ENCODE assay signal across 1 cellular context in genomic region chr7:112362796-112363195, GRCh38.
TF ChIP-seq lines count a peak whose summit lies in the region.

No MANE protein-coding gene starts in this region.

TF ChIP-seq in IMR-90, 13 proteins besides CTCF, POLR2A, EP300 and RAD21 (continued from another document):
- TF ChIP-seq USF2 (IDR thresholded peaks at IDR 0.05; ENCODE audit: low read depth, low read length): no peak
- TF ChIP-seq RFX5 (IDR thresholded peaks at IDR 0.05; ENCODE audit: low read depth, low read length): no peak
- no peak for TF ChIP-seq BHLHE40 (IDR thresholded peaks at IDR 0.05; ENCODE audit: low read depth, low read length)
- no peak for TF ChIP-seq FOS (IDR thresholded peaks at IDR 0.05; ENCODE audit: low read depth, low read length)
- no peak for TF ChIP-seq RCOR1 (IDR thresholded peaks at IDR 0.05; ENCODE audit: insufficient replicate concordance, low read length)
- no peak for TF ChIP-seq SMC3 (IDR thresholded peaks at IDR 0.05; ENCODE audit: low read depth, low read length)
- no peak for TF ChIP-seq MAZ (IDR thresholded peaks at IDR 0.05; ENCODE audit: borderline replicate concordance, low read depth, low read length)
- TF ChIP-seq MXI1 (IDR thresholded peaks at IDR 0.05; ENCODE audit: borderline replicate concordance, low read depth, low read length): no peak
- no peak for TF ChIP-seq CEBPB (IDR thresholded peaks at IDR 0.05; ENCODE audit: low read depth, low read length)
- no peak for TF ChIP-seq MAFK (IDR thresholded peaks at IDR 0.05; ENCODE audit: low read depth, low read length)
- no peak for TF ChIP-seq NFE2L2 (IDR thresholded peaks at IDR 0.05; ENCODE audit: low read depth, low read length)
- TF ChIP-seq CHD1 (IDR thresholded peaks at IDR 0.05; ENCODE audit: low read depth, low read length): no peak
TF ChIP-seq in IMR-90: peak in this region for 0.
